ENCODE assay signal across 7 cellular contexts in the genomic region with DNA sequence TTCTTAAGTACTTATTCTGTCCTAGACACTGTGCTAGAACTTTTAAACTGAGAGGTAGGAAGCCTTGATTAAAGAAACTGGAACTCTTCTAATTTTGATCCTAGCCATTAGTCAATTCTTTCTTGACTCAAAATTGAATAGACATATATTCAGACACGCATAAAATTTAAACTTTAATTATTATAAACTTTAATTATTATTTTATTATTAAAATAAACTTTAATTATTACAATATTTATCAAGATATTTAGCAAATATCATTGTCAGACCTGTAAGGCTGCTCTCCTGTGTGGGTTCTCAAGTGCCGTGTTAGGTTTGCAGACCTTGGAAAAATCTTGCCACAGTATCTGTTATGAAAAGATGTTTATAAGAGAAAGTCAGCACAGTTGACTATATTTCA.
"Had no signal": no experiment of that assay in that cellular context is flagged by ENCODE, and none has a peak within 500 bp of the region (broad histone marks: within the 10 kb centered on the region; RNA-seq: fewer than 3 reads in every experiment).

No MANE protein-coding gene starts in this region.

- H3K9ac ChIP-seq: GM23248 had no signal

- FAIRE-seq: HTR-8/SVneo, K562 had no signal

- H3K4me3 ChIP-seq: GM23248, K562 had no signal

- H3K27ac ChIP-seq: GM23248 had no signal

- DNase-seq: GM23248, GOT3, H9, HCEC 1CT, IMR-90 had no signal
